8 cellular contexts compared by ENCODE assay signal in the genomic region with DNA sequence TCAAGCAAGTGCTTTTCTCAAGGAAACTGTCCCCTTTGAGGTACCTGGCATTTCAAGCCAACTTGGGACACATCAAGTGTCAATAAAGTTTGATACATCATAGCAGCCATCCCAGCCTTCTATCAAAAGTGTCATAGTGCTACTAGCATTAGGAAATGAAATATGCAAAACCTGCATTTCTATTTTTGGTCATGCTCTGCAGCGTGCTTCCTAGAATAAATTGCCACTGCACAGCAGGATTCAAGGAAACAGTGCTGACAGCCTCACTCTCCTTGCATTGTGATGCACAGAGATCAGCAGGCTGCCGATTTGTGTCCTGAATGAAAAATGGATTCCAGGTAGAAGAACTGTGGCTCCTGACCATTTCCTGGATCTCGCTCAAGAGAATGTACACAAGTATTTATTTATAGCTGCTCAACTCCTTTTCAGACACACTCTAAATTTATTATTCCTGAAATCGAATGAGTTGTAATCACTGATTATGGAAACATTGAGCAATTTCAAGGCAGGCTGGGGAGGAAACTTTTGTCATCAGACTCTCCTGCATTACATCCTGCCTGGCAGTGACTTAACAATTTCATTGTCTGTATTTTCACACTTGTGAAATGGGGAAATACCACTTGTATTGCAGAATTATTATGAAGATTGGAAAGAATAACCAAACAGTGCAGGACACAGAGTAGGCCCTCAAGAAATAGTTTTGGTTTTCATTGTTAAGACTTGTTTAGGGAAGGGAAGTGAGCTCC.
DNase-seq lines count a peak whose midpoint lies in the region; ATAC-seq and TF ChIP-seq lines count a peak whose summit lies in the region.

No MANE protein-coding gene starts in this region.

- POLR2A ChIA-PET in CD8-positive, alpha-beta memory T cell (lab: Charles Lee): no interaction called here

- peak overlapping the region; percentile 51 for H2AFZ ChIP-seq in MM.1S (ENCODE audit: low read length)

- peaks cover 0 to 9% (median 2%) of the 10 kb centered on the region in 5 donors for H3K9me3 Mint-ChIP-seq in CD8-positive, alpha-beta memory T cell

- H3K27ac Mint-ChIP-seq in CD8-positive, alpha-beta memory T cell: no peak overlapping the region

- H3K27me3 ChIP-seq in CD8-positive, alpha-beta memory T cell (ENCODE audit: insufficient read depth, low read length, poor library complexity, severe bottlenecking): no peaks in the 10 kb centered on the region
- H3K27me3 ChIP-seq in MM.1S (replicated peaks; ENCODE audit: insufficient read depth, low read length) (no peaks in the 10 kb centered on the region), breast epithelium (no peaks in the 10 kb centered on the region), mesendoderm (ENCODE audit: insufficient read depth, low read length, poor library complexity) (no peaks in the 10 kb centered on the region)

- no peak overlapping the region for H3K18ac ChIP-seq in mesendoderm (ENCODE audit: low read length)

- no peak overlapping the region for H3K4me3 Mint-ChIP-seq in CD8-positive, alpha-beta memory T cell

- CTCF ChIA-PET in CD8-positive, alpha-beta memory T cell (lab: Charles Lee): no interaction called here

- no peaks in the 10 kb centered on the region for H3K79me1 ChIP-seq in mesendoderm (ENCODE audit: low read length)

- peak overlapping the region; percentile 56 for H3K56ac ChIP-seq in mesendoderm (ENCODE audit: low read length)

- no peaks in the 10 kb centered on the region for H3K79me2 ChIP-seq in MM.1S (ENCODE audit: low read length)
- no peaks in the 10 kb centered on the region for H3K79me2 ChIP-seq in mesendoderm (ENCODE audit: control insufficient read depth, insufficient read depth, low read length)

- H2AK5ac ChIP-seq in mesendoderm (ENCODE audit: low read length): no peak overlapping the region

- peak overlapping the region; percentile 27 for H3K27ac ChIP-seq in CD8-positive, alpha-beta memory T cell (ENCODE audit: low read depth, low read length)
- peak overlapping the region; percentile 43; the same call in 1 of the 2 replicates for H3K27ac ChIP-seq in MM.1S (ENCODE audit: low read length)
- peak overlapping the region; percentile 0 to 75 for H3K27ac ChIP-seq in breast epithelium
- H3K27ac ChIP-seq in mesendoderm (ENCODE audit: low read depth, low read length): peak overlapping the region; percentile 67

- no peak for ATAC-seq in GM18873 (IDR thresholded peaks at IDR 0.05; ENCODE audit: low FRiP score, unreplicated experiment)

- no peak overlapping the region for H2BK5ac ChIP-seq in mesendoderm (ENCODE audit: low read length)

- H3K9me2 ChIP-seq in MM.1S (replicated peaks; ENCODE audit: insufficient read depth, low read length): no peaks in the 10 kb centered on the region

- intact Hi-C loops in breast epithelium (cut with DNase I; ENCODE audit: low total_unique reads): no loop called here

- H3K36me3 ChIP-seq in CD8-positive, alpha-beta memory T cell (ENCODE audit: insufficient read depth, low read length): no peaks in the 10 kb centered on the region
- H3K36me3 ChIP-seq in MM.1S (replicated peaks; ENCODE audit: insufficient read depth, low read length): no peaks in the 10 kb centered on the region
- H3K36me3 ChIP-seq in breast epithelium: no peaks in the 10 kb centered on the region
- H3K36me3 ChIP-seq in mesendoderm (ENCODE audit: control insufficient read depth, insufficient read depth, low read length): no peaks in the 10 kb centered on the region

- no peaks in the 10 kb centered on the region for H3K4me1 ChIP-seq in CD8-positive, alpha-beta memory T cell (ENCODE audit: insufficient read depth, low read length)
- H3K4me1 ChIP-seq in MM.1S (ENCODE audit: low read length) (peaks cover 16% of the 10 kb centered on the region), breast epithelium (peaks cover 5 to 6% of the 10 kb centered on the region in 2 donors), mesendoderm (ENCODE audit: control insufficient read depth, low read depth, low read length) (peaks cover 19% of the 10 kb centered on the region)

- H3K27me3 Mint-ChIP-seq in CD8-positive, alpha-beta memory T cell: peaks cover 0 to 3% of the 10 kb centered on the region in 2 donors

- DNase-seq in CD8-positive, alpha-beta memory T cell: no peak
- DNase-seq in MM.1S: no peak
- no peak for DNase-seq in breast epithelium (ENCODE audit: low spot score in 2 of 2)
- peak; percentile 48 for DNase-seq in mesendoderm
- no peak for DNase-seq in HPDE6-E6E7 (ENCODE audit: extremely low spot score)
- DNase-seq in effector CD4-positive, alpha-beta T cell: no peak
- no peak for DNase-seq in amniotic stem cell (lab: John Stamatoyannopoulos, UW)

- no peak for TF ChIP-seq CTCF in MM.1S (IDR thresholded peaks at IDR 0.05; ENCODE audit: low read length)
- TF ChIP-seq CTCF in breast epithelium (IDR thresholded peaks at IDR 0.05): no peak

- no peaks in the 10 kb centered on the region for H3F3A ChIP-seq in MM.1S (ENCODE audit: insufficient read depth, low read length)

- no peak overlapping the region for H4K8ac ChIP-seq in mesendoderm (ENCODE audit: low read depth, low read length)

- no peaks in the 10 kb centered on the region for H3K9me3 ChIP-seq in CD8-positive, alpha-beta memory T cell (ENCODE audit: low read length)
- H3K9me3 ChIP-seq in MM.1S (replicated peaks; ENCODE audit: insufficient read depth, low read length) (no peaks in the 10 kb centered on the region), breast epithelium (peaks cover 4 to 9% of the 10 kb centered on the region in 2 donors)

- H2BK120ac ChIP-seq in mesendoderm (ENCODE audit: low read depth, low read length): peak overlapping the region; percentile 16

- TF ChIP-seq POLR2A in breast epithelium (IDR thresholded peaks at IDR 0.05): no peak

- H3K4me2 ChIP-seq in MM.1S (ENCODE audit: low read depth, low read length) (peak overlapping the region; percentile 56), mesendoderm (ENCODE audit: low read length) (no peak overlapping the region)

- H3K9ac ChIP-seq in MM.1S (ENCODE audit: low read length) (no peak overlapping the region; the same call in 1 of the 2 replicates), mesendoderm (ENCODE audit: low read length) (no peak overlapping the region)

- no CpG with 5 or more reads among the region's 4 CpGs for WGBS in mesendoderm (ENCODE audit: extremely low coverage, insufficient coverage, low lambda C conversion rate)

- H3K36me3 Mint-ChIP-seq in CD8-positive, alpha-beta memory T cell: peaks cover 0 to 13% (median 4%) of the 10 kb centered on the region in 3 donors

- no peak overlapping the region for H3K4me3 ChIP-seq in CD8-positive, alpha-beta memory T cell (ENCODE audit: low read length)
- H3K4me3 ChIP-seq in MM.1S (ENCODE audit: low read length): peak overlapping the region; percentile 15; the same call in 1 of the 2 replicates
- H3K4me3 ChIP-seq in breast epithelium: no peak overlapping the region
- H3K4me3 ChIP-seq in mesendoderm (ENCODE audit: low read length): no peak overlapping the region

- H4K20me1 ChIP-seq in MM.1S (ENCODE audit: insufficient read depth, low read length): no peaks in the 10 kb centered on the region

- no peak overlapping the region for H3K23ac ChIP-seq in mesendoderm (ENCODE audit: low read length)

- H3K4me1 Mint-ChIP-seq in CD8-positive, alpha-beta memory T cell: no peaks in the 10 kb centered on the region

- peak overlapping the region; percentile 75 for H2BK15ac ChIP-seq in mesendoderm (replicated peaks; ENCODE audit: low read depth)

- no peak overlapping the region for H4K5ac ChIP-seq in mesendoderm (ENCODE audit: low read length)

- no peak overlapping the region for H3K4ac ChIP-seq in mesendoderm (ENCODE audit: low read depth, low read length)
